1 cellular context compared by ENCODE assay signal in genomic region chr15:78323693-78324092, GRCh38.
TF ChIP-seq lines count a peak whose summit lies in the region.

No MANE protein-coding gene starts in this region.

TF ChIP-seq in K562, 482 proteins besides CTCF, POLR2A, EP300 and RAD21:
- no peak for TF ChIP-seq RBM34 (IDR thresholded peaks at IDR 0.05; ENCODE audit: borderline replicate concordance, insufficient read depth, low read length)
- TF ChIP-seq ZNF23 (CRISPR knock-in tag; IDR thresholded peaks at IDR 0.05) = no peak
- peak; percentile 87 for TF ChIP-seq ZFP36 (IDR thresholded peaks at IDR 0.05; ENCODE audit: low read depth, low read length, partially characterized antibody)
- TF ChIP-seq RBM25 (IDR thresholded peaks at IDR 0.05; ENCODE audit: low read depth, low read length, severe bottlenecking) = peak; percentile 63
TF ChIP-seq in K562: peak in this region for 2.
